ENCODE assay signal across 9 cellular contexts in the genomic region with DNA sequence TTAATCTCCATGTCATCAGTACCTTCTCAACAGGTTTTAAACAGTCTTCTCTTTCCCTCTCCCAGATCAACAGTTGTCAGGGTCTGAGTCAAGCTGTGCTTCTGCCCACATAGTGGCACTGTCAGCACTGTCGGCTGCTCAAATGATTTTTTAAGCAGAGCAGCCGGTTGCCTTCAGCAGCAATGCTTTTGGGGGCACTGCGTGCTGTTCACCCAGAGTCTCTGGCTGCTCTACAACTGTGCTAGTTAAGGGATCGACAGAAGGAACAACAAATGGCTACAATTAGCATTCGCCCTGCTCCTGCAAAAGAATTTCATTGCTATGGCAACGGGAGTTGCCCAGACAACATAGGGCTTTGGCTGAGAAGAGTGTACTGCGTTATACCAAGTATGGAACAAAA.
DNase-seq lines count a peak whose midpoint lies in the region; ATAC-seq and TF ChIP-seq lines count a peak whose summit lies in the region.
"Had no signal": no experiment of that assay in that cellular context is flagged by ENCODE, and none has a peak within 500 bp of the region (broad histone marks: within the 10 kb centered on the region; RNA-seq: fewer than 3 reads in every experiment).

No MANE protein-coding gene starts in this region.

- H3K9ac ChIP-seq in fibroblast of lung (ENCODE audit: insufficient read depth, low read length) = peak overlapping the region; percentile 26

- H3K4me1 Mint-ChIP-seq in nephron progenitor cell = peaks cover 41% of the 10 kb centered on the region
- H3K4me1 Mint-ChIP-seq in activated CD4-positive, alpha-beta T cell treated with anti-CD3 and anti-CD28 coated beads for 36 hours = peaks cover 2% of the 10 kb centered on the region

- DNase-seq in COLO829 (ENCODE audit: low spot score) (peak; percentile 21), NCI-H524 treated with DMSO at 0.1 percent for 48 hours (lab: John Stamatoyannopoulos, UW) (peak; percentile 50), fibroblast of lung (ENCODE audit: low read depth in 2 of 2) (peak; percentile 76 to 86), nephron progenitor cell (peak; percentile 59), SHP77 (lab: John Stamatoyannopoulos, UW) (no peak)
- DNase-seq in activated CD4-positive, alpha-beta T cell treated with anti-CD3 and anti-CD28 coated beads for 36 hours = no peak
- DNase-seq: cortex of kidney had no signal

- ATAC-seq in GM21360 (IDR thresholded peaks at IDR 0.05; ENCODE audit: unreplicated experiment) = no peak
- ATAC-seq in activated CD4-positive, alpha-beta T cell treated with anti-CD3 and anti-CD28 coated beads for 36 hours = no peak
- ATAC-seq in HG03108 (IDR thresholded peaks at IDR 0.05; ENCODE audit: unreplicated experiment) = no peak

- TF ChIP-seq CTCF in fibroblast of lung (conservative IDR thresholded peaks at IDR 0.05 in 1 of 2, IDR thresholded peaks at IDR 0.05 in 1 of 2; ENCODE audit: low read depth in 1 of 2, low read length in 2 of 2) (peak in 1 of 2 donors; percentile 11), nephron progenitor cell (IDR thresholded peaks at IDR 0.05) (no peak)

- peak overlapping the region; percentile 97 for H3K27ac Mint-ChIP-seq in nephron progenitor cell
- no peak overlapping the region for H3K27ac Mint-ChIP-seq in activated CD4-positive, alpha-beta T cell treated with anti-CD3 and anti-CD28 coated beads for 36 hours

- CTCF ChIA-PET in activated CD4-positive, alpha-beta T cell treated with anti-CD3 and anti-CD28 coated beads for 36 hours (lab: Charles Lee) = no interaction called here

- POLR2A ChIA-PET in activated CD4-positive, alpha-beta T cell treated with anti-CD3 and anti-CD28 coated beads for 36 hours (lab: Charles Lee) = no interaction called here

- H4K20me1 ChIP-seq in fibroblast of lung (ENCODE audit: control insufficient read depth, extremely low read depth, insufficient read depth, low read length) = no peaks in the 10 kb centered on the region

- peaks cover 8% of the 10 kb centered on the region for H3K4me1 ChIP-seq in fibroblast of lung (ENCODE audit: control insufficient read depth, extremely low read depth, insufficient read depth, low read length)

- no peaks in the 10 kb centered on the region for H3K27me3 ChIP-seq in fibroblast of lung (ENCODE audit: control insufficient read depth, insufficient read depth, low read length)

- H3K4me3 ChIP-seq in fibroblast of lung (replicated peaks in 1 of 4; ENCODE audit: control extremely low read depth in 1 of 4, insufficient read depth in 1 of 4, low read depth in 3 of 4, low read length in 4 of 4) = peak overlapping the region in 1 of 4 experiments; percentile 2

- H3K36me3 ChIP-seq in fibroblast of lung (ENCODE audit: control insufficient read depth, insufficient read depth, low read length) = no peaks in the 10 kb centered on the region

- H3K4me2 ChIP-seq in fibroblast of lung (ENCODE audit: extremely low read depth, insufficient read depth, low read length) = peak overlapping the region; percentile 89

- intact Hi-C loops in activated CD4-positive, alpha-beta T cell treated with anti-CD3 and anti-CD28 coated beads for 36 hours (cut with DNase I, micrococcal nuclease) = no loop called here

- no peaks in the 10 kb centered on the region for H3K79me2 ChIP-seq in fibroblast of lung (ENCODE audit: control insufficient read depth, insufficient read depth, low read length)

- H3K36me3 Mint-ChIP-seq in nephron progenitor cell (ENCODE audit: low read depth) = no peaks in the 10 kb centered on the region
- H3K36me3 Mint-ChIP-seq in activated CD4-positive, alpha-beta T cell treated with anti-CD3 and anti-CD28 coated beads for 36 hours (ENCODE audit: low read depth) = no peaks in the 10 kb centered on the region

- peak overlapping the region; percentile 87 for H2AFZ ChIP-seq in fibroblast of lung (ENCODE audit: low read length)

- no peaks in the 10 kb centered on the region for H3K9me3 ChIP-seq in fibroblast of lung (ENCODE audit: control insufficient read depth, insufficient read depth, low read depth, low read length)

- H3K27me3 Mint-ChIP-seq in nephron progenitor cell (ENCODE audit: low read depth, poor library complexity) = no peaks in the 10 kb centered on the region
- H3K27me3 Mint-ChIP-seq in activated CD4-positive, alpha-beta T cell treated with anti-CD3 and anti-CD28 coated beads for 36 hours = no peaks in the 10 kb centered on the region

- H3K27ac ChIP-seq in fibroblast of lung (ENCODE audit: insufficient read depth, low read length) = peak overlapping the region; percentile 42

- peak overlapping the region; percentile 75 for H3K4me3 Mint-ChIP-seq in nephron progenitor cell
- no peak overlapping the region for H3K4me3 Mint-ChIP-seq in activated CD4-positive, alpha-beta T cell treated with anti-CD3 and anti-CD28 coated beads for 36 hours

- no peaks in the 10 kb centered on the region for H3K9me3 Mint-ChIP-seq in nephron progenitor cell
- no peaks in the 10 kb centered on the region for H3K9me3 Mint-ChIP-seq in activated CD4-positive, alpha-beta T cell treated with anti-CD3 and anti-CD28 coated beads for 36 hours (ENCODE audit: low read depth)

Comparison
In these comparisons a context has a peak if more than half of its experiments do, and no peak if none do; other contexts are left out.
1. DNase-seq: peak in COLO829 (single experiment), NCI-H524 treated with DMSO at 0.1 percent for 48 hours (single experiment), fibroblast of lung (2 of 2) and nephron progenitor cell (single experiment); none in SHP77 (0 of 2) and activated CD4-positive, alpha-beta T cell treated with anti-CD3 and anti-CD28 coated beads for 36 hours (single experiment).